ENCODE assay signal across 27 cellular contexts in genomic region chr17:4026255-4026654, GRCh38.
"Had no signal": no experiment of that assay in that cellular context is flagged by ENCODE, and none has a peak within 500 bp of the region (broad histone marks: within the 10 kb centered on the region; RNA-seq: fewer than 3 reads in every experiment).

No MANE protein-coding gene starts in this region.

- ATAC-seq: natural killer cell; psoas muscle; sciatic nerve; stimulated activated memory B cell treated with anti-CD40 and anti-IgM and Interleukin-4, amounts not matched to agents 10 μg/mL and 1 μg/mL and 100 μg/mL, for 72 hours; stimulated activated naive CD8-positive, alpha-beta T cell treated with anti-CD3 and anti-CD28 coated beads, Interleukin-15, amount 100 ng/mL, for 72 hours had no signal

- H3K27me3 ChIP-seq: neural progenitor cell, neutrophil, right atrium auricular region, transverse colon, upper lobe of left lung, vagina had no signal

- DNase-seq: islet precursor cell; left ventricle myocardium inferior; mesendoderm; naive B cell; natural killer cell; nephron progenitor cell; occipital lobe; psoas muscle; stimulated activated CD4-positive, alpha-beta T cell treated with anti-CD3 and anti-CD28 coated beads, Interleukin-12 subunit alpha, Interleukin-12 subunit beta, amount 100 ng/mL, for 4 hours; stimulated activated CD4-positive, alpha-beta T cell treated with anti-CD3 and anti-CD28 coated beads, Interleukin-15, amount 100 ng/mL, for 24 hours; stimulated activated CD4-positive, alpha-beta T cell treated with anti-CD3 and anti-CD28 coated beads, Interleukin-2, amount 100 ng/mL, for 24 hours; stimulated activated CD4-positive, alpha-beta T cell treated with anti-CD3 and anti-CD28 coated beads, Interleukin-4, amount 100 ng/mL, for 1 hour; stimulated activated naive CD4-positive, alpha-beta T cell treated with Interleukin-2 at 50 U/mL for 16 hours; stimulated activated naive CD8-positive, alpha-beta T cell treated with anti-CD3 and anti-CD28 coated beads, Interleukin-15, amount 100 ng/mL, for 72 hours; substantia nigra; transverse colon; upper lobe of left lung had no signal

- H3K27me3 Mint-ChIP-seq: naive B cell; stimulated activated memory B cell treated with anti-CD40 and anti-IgM and Interleukin-4, amounts not matched to agents 10 μg/mL and 1 μg/mL and 100 μg/mL, for 72 hours; stimulated activated naive CD8-positive, alpha-beta T cell treated with anti-CD3 and anti-CD28 coated beads, Interleukin-15, amount 100 ng/mL, for 72 hours had no signal

- H2AFZ ChIP-seq: neural progenitor cell, parathyroid adenoma had no signal

- H3K9ac ChIP-seq: neural progenitor cell, parathyroid adenoma had no signal

- H3K4me1 ChIP-seq: left ventricle myocardium inferior, neural progenitor cell, parathyroid adenoma, psoas muscle, right atrium auricular region, transverse colon, upper lobe of left lung, vagina had no signal

- H3K4me1 Mint-ChIP-seq: mesothelial cell of epicardium; naive B cell; nephron progenitor cell; neural progenitor cell; stimulated activated memory B cell treated with anti-CD40 and anti-IgM and Interleukin-4, amounts not matched to agents 10 μg/mL and 1 μg/mL and 100 μg/mL, for 72 hours; stimulated activated naive CD8-positive, alpha-beta T cell treated with anti-CD3 and anti-CD28 coated beads, Interleukin-15, amount 100 ng/mL, for 72 hours had no signal

- H3K4me2 ChIP-seq: neural progenitor cell had no signal

- H3K4me3 ChIP-seq: left ventricle myocardium inferior, lung, neural progenitor cell, psoas muscle, right atrium auricular region, skin epidermis, transverse colon, upper lobe of left lung, vagina had no signal

- H3K4me3 Mint-ChIP-seq: mesothelial cell of epicardium; natural killer cell; nephron progenitor cell; neural progenitor cell; stimulated activated memory B cell treated with anti-CD40 and anti-IgM and Interleukin-4, amounts not matched to agents 10 μg/mL and 1 μg/mL and 100 μg/mL, for 72 hours; stimulated activated naive CD8-positive, alpha-beta T cell treated with anti-CD3 and anti-CD28 coated beads, Interleukin-15, amount 100 ng/mL, for 72 hours had no signal

- H3K27ac Mint-ChIP-seq: mesothelial cell of epicardium; natural killer cell; nephron progenitor cell; neural progenitor cell; stimulated activated memory B cell treated with anti-CD40 and anti-IgM and Interleukin-4, amounts not matched to agents 10 μg/mL and 1 μg/mL and 100 μg/mL, for 72 hours had no signal

- H3K27ac ChIP-seq: left ventricle myocardium inferior, neural progenitor cell, neutrophil, parathyroid adenoma, psoas muscle, right atrium auricular region, skin epidermis, transverse colon, upper lobe of left lung, vagina had no signal
